Comparison of ENCODE assay signal across 8 cellular contexts in the genomic region with DNA sequence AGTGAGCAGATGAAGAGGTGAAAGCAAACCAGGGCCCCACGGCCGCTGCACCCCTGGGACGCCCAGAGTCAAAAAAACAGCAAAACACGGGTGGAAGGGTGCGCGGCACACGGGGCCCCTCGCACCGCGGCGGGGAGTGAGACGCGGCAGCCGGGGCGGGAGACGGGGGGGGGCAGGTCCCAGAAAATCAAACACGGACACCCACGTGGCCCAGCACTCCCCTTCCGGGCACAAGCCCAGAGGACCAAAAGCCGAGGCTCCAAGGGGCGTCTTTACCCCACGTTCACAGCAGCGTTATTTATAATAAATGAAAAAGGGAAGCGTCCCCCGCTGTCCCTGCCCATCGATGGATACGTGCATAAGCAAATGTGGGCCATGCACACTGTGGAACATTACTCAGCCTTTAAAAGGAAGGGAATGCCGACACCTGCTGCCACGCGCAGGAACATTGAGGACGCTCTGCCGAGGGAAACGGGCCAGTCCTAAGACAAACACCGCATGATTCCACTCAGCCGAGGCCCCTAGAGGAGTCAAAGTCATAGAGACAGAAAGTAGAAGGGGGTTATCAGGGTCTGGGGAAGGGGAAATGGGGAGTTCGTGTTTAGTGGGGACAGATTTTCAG. TPM values are rescaled to one million over a fixed set of nuclear protein-coding genes. Genes with fewer than 3 reads are reported as not detected.
DNase-seq lines count a peak whose midpoint lies in the region; ATAC-seq, FAIRE-seq and TF ChIP-seq lines count a peak whose summit lies in the region.

No MANE protein-coding gene starts in this region.

- peak overlapping the region; percentile 95 for H3K4me3 Mint-ChIP-seq in memory B cell

- H3K27me3 ChIP-seq in MG63 (no peaks in the 10 kb centered on the region), bronchial epithelial cell (ENCODE audit: control insufficient read depth, insufficient read depth, low read length) (no peaks in the 10 kb centered on the region), thyroid gland (no peaks in the 10 kb centered on the region)

- H3K27me3 Mint-ChIP-seq in memory B cell = no peaks in the 10 kb centered on the region

- intact Hi-C loops in thyroid gland (cut with DNase I) = no loop called here

- H3K27ac ChIP-seq in 22Rv1 (peak overlapping the region; percentile 39), thyroid gland (peak overlapping the region in 2 of 3 donors; percentile 53 to 69)

- peak overlapping the region; percentile 93 for H3K27ac Mint-ChIP-seq in memory B cell

- H3K9me3 Mint-ChIP-seq in memory B cell = no peaks in the 10 kb centered on the region

- H3K4me1 ChIP-seq in thyroid gland = peaks cover 30 to 46% of the 10 kb centered on the region in 2 donors

- TF ChIP-seq CTCF in 22Rv1 (IDR thresholded peaks at IDR 0.05) (no peak), bronchial epithelial cell (IDR thresholded peaks at IDR 0.05; ENCODE audit: insufficient read depth, low read length, severe bottlenecking) (no peak), thyroid gland (IDR thresholded peaks at IDR 0.05) (no peak)

- TF ChIP-seq POLR2A in thyroid gland (IDR thresholded peaks at IDR 0.05) = no peak

- whole genome bisulfite sequencing in thyroid gland, 2 donors = 45 to 58% methylated on average over 31 to 36 of the region's 36 CpGs

- FAIRE-seq in bronchial epithelial cell (lab: Jason Lieb, UNC) = no peak

- H3K36me3 ChIP-seq in MG63 (peaks cover 16% of the 10 kb centered on the region), bronchial epithelial cell (ENCODE audit: control insufficient read depth, insufficient read depth, low read length) (peaks cover 13% of the 10 kb centered on the region), thyroid gland (peaks cover 11 to 17% of the 10 kb centered on the region in 2 donors)

- peaks cover 8% of the 10 kb centered on the region for H3K36me3 Mint-ChIP-seq in memory B cell

- H3K4me3 ChIP-seq in MG63 = peak overlapping the region; percentile 94
- peak overlapping the region; percentile 62 for H3K4me3 ChIP-seq in bronchial epithelial cell (ENCODE audit: low read depth, low read length)
- peak overlapping the region; percentile 57 to 96 (median 66) for H3K4me3 ChIP-seq in thyroid gland (replicated peaks in 1 of 3)

- peaks cover 22% of the 10 kb centered on the region for H3K4me1 Mint-ChIP-seq in memory B cell

- DNase-seq in MG63 = no peak
- DNase-seq in bronchial epithelial cell (ENCODE audit: low read depth) = no peak
- DNase-seq in memory B cell (ENCODE audit: low spot score in 2 of 2) = no peak
- DNase-seq in thyroid gland = no peak
- no peak for DNase-seq in NCI-H526 treated with DMSO at 0.1 percent for 48 hours (lab: John Stamatoyannopoulos, UW)
- DNase-seq in NCI-H2227 treated with DMSO at 0.1 percent for 48 hours (lab: John Stamatoyannopoulos, UW) = no peak

- H3K9me3 ChIP-seq in MG63 (no peaks in the 10 kb centered on the region), thyroid gland (no peaks in the 10 kb centered on the region)

- ATAC-seq in GM19455 (IDR thresholded peaks at IDR 0.05; ENCODE audit: unreplicated experiment) (peak; percentile 8), memory B cell (ENCODE audit: low read depth) (peak; percentile 31)

RNA-seq across cellular contexts. Expression of a gene that starts 0.7 kb away (rescaled TPM):
- total RNA-seq in MG63 (2014; rRNA removed; shearing (Covaris generic); ENCODE audit: low replicate concordance) = 141 and 491 TPM in 2 replicates
- total RNA-seq in bronchial epithelial cell = 35.0 and 79.2 TPM in 2 replicates
- total RNA-seq in thyroid gland = 100 to 1,000 TPM in 3 of 4 donors, 10 to 100 TPM in 1; 63.6 to 965 (median 239) TPM

RNA-seq across cellular contexts. Expression of a gene that starts 3.7 kb away (rescaled TPM):
- total RNA-seq in MG63 (2014; rRNA removed; shearing (Covaris generic); ENCODE audit: low replicate concordance) = not detected in 2 replicates
- total RNA-seq in bronchial epithelial cell (not detected in 2 replicates), thyroid gland (10 to 100 TPM in 3 of 4 donors, 1 to 10 TPM in 1; 4.3 to 62.8 (median 22.1) TPM)
